Comparison of ENCODE assay signal across 8 cellular contexts in genomic region chr11:58576792-58577440, GRCh38. TPM values are rescaled to one million over a fixed set of nuclear protein-coding genes. Genes with fewer than 3 reads are reported as not detected.
DNase-seq lines count a peak whose midpoint lies in the region; ATAC-seq, FAIRE-seq and TF ChIP-seq lines count a peak whose summit lies in the region.

No MANE protein-coding gene starts in this region.

- H3K27me3 Mint-ChIP-seq in nephron (ENCODE audit: low read depth), result no peaks in the 10 kb centered on the region

- H3K4me1 Mint-ChIP-seq in nephron, result peaks cover 41% of the 10 kb centered on the region

- peak overlapping the region; percentile 99 to 100 (median 99) for H3K27ac Mint-ChIP-seq in nephron

- DNase-seq in AG09319 (ENCODE audit: extremely low read depth, low read depth) (no peak), GM12892 (ENCODE audit: insufficient read length) (no peak), RWPE1 (ENCODE audit: low spot score) (peak; percentile 13), posterior cingulate gyrus (no peak)

- H3K4me3 Mint-ChIP-seq in nephron, result peak overlapping the region; percentile 90 to 97 (median 91)

- CTCF ChIA-PET in RWPE1 (lab: Yijun Ruan, JAX), result interaction anchor here (0.5 to 1.6 kb wide), 7 partner anchors 52 to 936 kb away, joined by 3 to 6 read pairs (median 5); no protein-coding TSS in a partner anchor

- H3K9me3 Mint-ChIP-seq in nephron, result no peaks in the 10 kb centered on the region

- POLR2A ChIA-PET in RWPE1 (lab: Yijun Ruan, JAX; ENCODE audit: low non-redundant PET), result interaction anchor here (0.7 kb wide), 1 partner anchor 455 kb away, joined by 3 read pairs; no protein-coding TSS in a partner anchor

- no peak for ATAC-seq in HG03159 (IDR thresholded peaks at IDR 0.05; ENCODE audit: unreplicated experiment)
- no peak for ATAC-seq in HG03469 (IDR thresholded peaks at IDR 0.05; ENCODE audit: unreplicated experiment)

- intact Hi-C loops in posterior cingulate gyrus (cut with DNase I), result loop anchor here (2.0 kb wide), 1 partner anchor 98 kb away; no protein-coding TSS in a partner anchor

- peak; percentile 50 for TF ChIP-seq CTCF in AG09319 (IDR thresholded peaks at IDR 0.05; ENCODE audit: low read depth, low read length)
- peak; percentile 60 for TF ChIP-seq CTCF in RWPE1 (conservative IDR thresholded peaks at IDR 0.05; ENCODE audit: low read depth)
- peak; percentile 38 to 48 (median 43) for TF ChIP-seq CTCF in nephron (IDR thresholded peaks at IDR 0.05; ENCODE audit: unreplicated experiment in 3 of 3)

- no peak for TF ChIP-seq POLR2A in GM12892 (IDR thresholded peaks at IDR 0.05; ENCODE audit: low read depth, low read length)

- H3K27ac ChIP-seq in RWPE1, result peak overlapping the region; percentile 100

- FAIRE-seq in GM12892 (lab: Jason Lieb, UNC) (peak; percentile 67), endometrium (lab: Jason Lieb, UNC) (peak; percentile 74)

- no peaks in the 10 kb centered on the region for H3K36me3 Mint-ChIP-seq in nephron (ENCODE audit: low read depth)

RNA-seq across cellular contexts. Expression of gene LPXN, which starts 1.3 kb away (rescaled TPM):
- polyA plus RNA-seq in GM12892 (2012; ENCODE audit: missing spikeins), result 174 TPM

RNA-seq across cellular contexts. Expression of gene ZFP91, which starts 1.9 kb away (rescaled TPM):
- 27.4 TPM for polyA plus RNA-seq in GM12892 (2012; ENCODE audit: missing spikeins)

RNA-seq across cellular contexts. Expression of gene CNTF, which starts 45.5 kb away (rescaled TPM):
- 0.87 TPM for polyA plus RNA-seq in GM12892 (2012; ENCODE audit: missing spikeins)
